In genomic region chr1:81597720-81598426, GRCh38 we compare ENCODE assay signal across 14 cellular contexts.
"Had no signal": no experiment of that assay in that cellular context is flagged by ENCODE, and none has a peak within 500 bp of the region (broad histone marks: within the 10 kb centered on the region; RNA-seq: fewer than 3 reads in every experiment).

No MANE protein-coding gene starts in this region.

- H3K4me1 ChIP-seq: heart left ventricle, suprapubic skin, thyroid gland had no signal

- H3K36me3 ChIP-seq: heart left ventricle, suprapubic skin, thyroid gland had no signal

- H3K27ac ChIP-seq: heart left ventricle, suprapubic skin, thyroid gland had no signal

- FAIRE-seq: urothelium cell line had no signal

- H3K4me3 ChIP-seq: heart left ventricle, suprapubic skin, thyroid gland had no signal

- H3K9me3 ChIP-seq: heart left ventricle, suprapubic skin, thyroid gland had no signal

- DNase-seq: effector memory CD4-positive, alpha-beta T cell; heart left ventricle; hippocampal formation; left colon; naive thymus-derived CD4-positive, alpha-beta T cell; nephron progenitor cell; right cardiac atrium; small intestine; stimulated activated CD4-positive, alpha-beta T cell treated with anti-CD3 and anti-CD28 coated beads, Interleukin-12 subunit alpha, Interleukin-12 subunit beta, amount 100 ng/mL, for 4 hours; stimulated activated naive CD4-positive, alpha-beta T cell; thyroid gland had no signal

- ATAC-seq: esophagus mucosa; heart left ventricle; left colon; naive thymus-derived CD4-positive, alpha-beta T cell; right cardiac atrium had no signal

- H3K27me3 ChIP-seq: heart left ventricle, suprapubic skin, thyroid gland had no signal
